In the genomic region with DNA sequence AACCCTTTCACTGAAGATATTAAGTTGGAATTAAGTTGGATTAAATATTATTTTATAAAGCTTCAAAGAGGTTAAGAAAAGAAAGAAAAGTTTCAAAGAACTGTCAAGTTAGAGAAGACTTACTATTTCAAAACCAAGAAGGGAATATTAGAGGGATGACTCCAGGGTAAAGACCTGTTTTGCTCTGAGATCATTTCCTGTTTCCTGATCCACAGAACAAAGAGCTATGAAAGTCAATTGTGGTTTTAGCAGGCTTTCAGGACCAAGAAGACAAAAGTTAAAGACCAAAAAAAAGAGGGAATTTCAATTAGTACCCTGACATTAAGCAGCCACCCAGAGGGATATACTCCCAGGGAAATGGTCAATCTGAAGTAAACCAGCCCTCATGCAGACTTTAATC, we compare ENCODE assay signal across 26 cellular contexts. TPM values are rescaled to one million over a fixed set of nuclear protein-coding genes. Genes with fewer than 3 reads are reported as not detected.
DNase-seq lines count a peak whose midpoint lies in the region; ATAC-seq and TF ChIP-seq lines count a peak whose summit lies in the region.
"Had no signal": no experiment of that assay in that cellular context is flagged by ENCODE, and none has a peak within 500 bp of the region (broad histone marks: within the 10 kb centered on the region; RNA-seq: fewer than 3 reads in every experiment).

No MANE protein-coding gene starts in this region.

- H3K36me3 Mint-ChIP-seq in endodermal cell (ENCODE audit: low read depth), result peaks cover 84% of the 10 kb centered on the region

- no peaks in the 10 kb centered on the region for H3K4me1 Mint-ChIP-seq in endodermal cell
- H3K4me1 Mint-ChIP-seq: nephron had no signal

- H3K27me3 ChIP-seq in DND-41 (ENCODE audit: insufficient read depth, low read length, poor library complexity), result no peaks in the 10 kb centered on the region
- H3K27me3 ChIP-seq in endodermal cell (ENCODE audit: control insufficient read depth, insufficient read depth, low read length, poor library complexity, severe bottlenecking), result no peaks in the 10 kb centered on the region
- no peaks in the 10 kb centered on the region for H3K27me3 ChIP-seq in H7 (ENCODE audit: control insufficient read depth, insufficient read depth, low read length)
- H3K27me3 ChIP-seq: gastroesophageal sphincter, Peyer's patch, tibial nerve had no signal

- H3K79me2 ChIP-seq in DND-41 (ENCODE audit: insufficient read depth, low read length), result peaks cover 50% of the 10 kb centered on the region

- no peak overlapping the region for H3K27ac Mint-ChIP-seq in endodermal cell
- H3K27ac Mint-ChIP-seq: activated naive CD8-positive, alpha-beta T cell treated with anti-CD3 and anti-CD28 coated beads for 36 hours; nephron had no signal

- ATAC-seq in DND-41 (ENCODE audit: insufficient read depth, low read depth) (peak; percentile 74; the same call in 2 of the 3 replicates), GM21737 (IDR thresholded peaks at IDR 0.05; ENCODE audit: unreplicated experiment) (no peak)
- ATAC-seq: gastroesophageal sphincter, K562, left cardiac atrium, psoas muscle had no signal

- H2AFZ ChIP-seq in DND-41 (ENCODE audit: low read depth, low read length), result no peak overlapping the region

- peaks cover 33% of the 10 kb centered on the region for H3K9me3 Mint-ChIP-seq in endodermal cell

- TF ChIP-seq CTCF in DND-41 (IDR thresholded peaks at IDR 0.05; ENCODE audit: borderline replicate concordance, extremely low read depth, low read length, poor library complexity, severe bottlenecking) (no peak), cardiac fibroblast (IDR thresholded peaks at IDR 0.05; ENCODE audit: low read depth, low read length) (no peak), endodermal cell (conservative IDR thresholded peaks at IDR 0.05) (no peak)

- H3K4me1 ChIP-seq in DND-41 (ENCODE audit: insufficient read depth, low read length), result peaks cover 17% of the 10 kb centered on the region
- H3K4me1 ChIP-seq in endodermal cell (ENCODE audit: control insufficient read depth, insufficient read depth, low read length), result no peaks in the 10 kb centered on the region
- H3K4me1 ChIP-seq: gastroesophageal sphincter, Peyer's patch, psoas muscle, tibial nerve had no signal

- DNase-seq in DND-41 (no peak), HT1080 (ENCODE audit: low read depth) (peak; percentile 70), cardiac fibroblast (ENCODE audit: low read depth in 2 of 2) (peak; percentile 17 to 69), kidney tubule cell (ENCODE audit: low spot score) (peak; percentile 44), endodermal cell (no peak), H7 (no peak)
- DNase-seq: activated CD8-positive, alpha-beta memory T cell treated with anti-CD3 and anti-CD28 coated beads for 24 hours; activated effector memory CD4-positive, alpha-beta T cell treated with Interleukin-2 at 50 U/mL for 16 hours; activated naive CD8-positive, alpha-beta T cell treated with anti-CD3 and anti-CD28 coated beads for 36 hours; activated T-cell treated with anti-CD3 and anti-CD28 coated beads for 4 hours; anterior cingulate cortex; C1 segment of cervical spinal cord; GDM1; GOT3; left cardiac atrium; NCI-H1436 treated with DMSO at 0.1 percent for 48 hours; NCI-H774; Peyer's patch; psoas muscle; SHP77 treated with DMSO at 0.1 percent for 48 hours; stimulated activated CD4-positive, alpha-beta T cell treated with anti-CD3 and anti-CD28 coated beads, Interleukin-4, amount 100 ng/mL, for 24 hours had no signal

- H3K36me3 ChIP-seq in DND-41 (ENCODE audit: insufficient read depth, low read length), result peaks cover 88% of the 10 kb centered on the region
- peaks cover 86% of the 10 kb centered on the region for H3K36me3 ChIP-seq in endodermal cell (ENCODE audit: control insufficient read depth, insufficient read depth, low read length)
- peaks cover 36% of the 10 kb centered on the region for H3K36me3 ChIP-seq in H7 (replicated peaks; ENCODE audit: control insufficient read depth, insufficient read depth, low read length)

- H3K4me2 ChIP-seq in DND-41 (ENCODE audit: insufficient read depth, low read length), result no peak overlapping the region

- H4K20me1 ChIP-seq in DND-41 (ENCODE audit: insufficient read depth, low read length), result no peaks in the 10 kb centered on the region

- H3K4me3 ChIP-seq in DND-41 (ENCODE audit: low read depth in 1 of 2, low read length in 2 of 2) (no peak overlapping the region), cardiac fibroblast (replicated peaks in 1 of 2; ENCODE audit: low read depth in 2 of 2, low read length in 2 of 2) (no peak overlapping the region), endodermal cell (ENCODE audit: low read length) (no peak overlapping the region), H7 (ENCODE audit: insufficient read depth, low read depth, low read length) (no peak overlapping the region)
- H3K4me3 ChIP-seq: gastroesophageal sphincter, K562, Peyer's patch, psoas muscle, tibial nerve had no signal

- no peaks in the 10 kb centered on the region for H3K27me3 Mint-ChIP-seq in endodermal cell (ENCODE audit: insufficient read depth)
- H3K27me3 Mint-ChIP-seq: activated naive CD8-positive, alpha-beta T cell treated with anti-CD3 and anti-CD28 coated beads for 36 hours had no signal

- H3K9me3 ChIP-seq in DND-41 (ENCODE audit: insufficient read depth, low read length, severe bottlenecking) (peaks cover 27% of the 10 kb centered on the region), endodermal cell (ENCODE audit: control insufficient read depth, low read length) (peaks cover 47% of the 10 kb centered on the region)
- H3K9me3 ChIP-seq: Peyer's patch had no signal

- H3K4me3 Mint-ChIP-seq in endodermal cell, result no peak overlapping the region
- H3K4me3 Mint-ChIP-seq: activated naive CD8-positive, alpha-beta T cell treated with anti-CD3 and anti-CD28 coated beads for 36 hours; nephron had no signal

- H3K27ac ChIP-seq in DND-41 (ENCODE audit: low read length), result peak overlapping the region; percentile 69
- no peak overlapping the region for H3K27ac ChIP-seq in endodermal cell (ENCODE audit: low read depth, low read length)
- H3K27ac ChIP-seq: gastroesophageal sphincter, Peyer's patch, psoas muscle, tibial nerve had no signal

- H3K9ac ChIP-seq in DND-41 (ENCODE audit: low read depth, low read length), result no peak overlapping the region
- H3K9ac ChIP-seq in endodermal cell (ENCODE audit: extremely low read depth, low read length, poor library complexity, severe bottlenecking), result no peak overlapping the region

RNA-seq across cellular contexts. Expression of gene ESF1, which starts 19.4 kb away (rescaled TPM):
- total RNA-seq in HT1080 (2014; rRNA removed; shearing (Covaris generic)), result 11.4 and 11.5 TPM in 2 replicates
- polyA plus RNA-seq in HT1080 (2015; cell fraction: cytosol; rRNA removed), result 11.3 and 17.9 TPM in 2 replicates
- 21.1 and 24.1 TPM in 2 replicates for polyA plus RNA-seq in HT1080 (2015; cell fraction: nucleus; rRNA removed)
- 10 to 100 TPM; 23.9 to 32.1 TPM for total RNA-seq in endodermal cell
- polyA plus RNA-seq in endodermal cell (2013, experiment 1 of 2), result 20.1 TPM
- polyA plus RNA-seq in endodermal cell (2013, experiment 2 of 2), result 18.3 TPM
- total RNA-seq in H7 (2014; rRNA removed; shearing (Covaris generic)), result 7.4 and 15.8 TPM in 2 replicates

RNA-seq across cellular contexts. Expression of gene NDUFAF5, which starts 19.5 kb away (rescaled TPM):
- total RNA-seq in HT1080 (2014; rRNA removed; shearing (Covaris generic)), result 17.4 and 20.1 TPM in 2 replicates
- 15.6 and 15.8 TPM in 2 replicates for polyA plus RNA-seq in HT1080 (2015; cell fraction: cytosol; rRNA removed)
- polyA plus RNA-seq in HT1080 (2015; cell fraction: nucleus; rRNA removed), result 29.1 and 36.5 TPM in 2 replicates
- 10 to 100 TPM; 32.9 to 33.5 TPM for total RNA-seq in endodermal cell
- polyA plus RNA-seq in endodermal cell (2013, experiment 1 of 2), result 25.6 TPM
- 23.2 TPM for polyA plus RNA-seq in endodermal cell (2013, experiment 2 of 2)
- total RNA-seq in H7 (2014; rRNA removed; shearing (Covaris generic)), result 23.7 and 24.9 TPM in 2 replicates

Comparison
In these comparisons a context has a peak if more than half of its experiments do, and no peak if none do; other contexts are left out.
1. DNase-seq: peak in HT1080 (single experiment), cardiac fibroblast (2 of 2) and kidney tubule cell (single experiment); none in DND-41 (single experiment), endodermal cell (single experiment) and H7 (single experiment).